In genomic region chr19:1651061-1651547, GRCh38 we compare ENCODE assay signal across 8 cellular contexts. TPM values are rescaled to one million over a fixed set of nuclear protein-coding genes. Genes with fewer than 3 reads are reported as not detected.
DNase-seq lines count a peak whose midpoint lies in the region; ATAC-seq and TF ChIP-seq lines count a peak whose summit lies in the region.

No MANE protein-coding gene starts in this region.

- DNase-seq in PC-3 (no peak), SW480 (ENCODE audit: low spot score) (no peak)
- peak; percentile 74 for DNase-seq in activated naive CD4-positive, alpha-beta T cell treated with anti-CD3 and anti-CD28 coated beads, Interleukin-2, amount 10 ng/mL, durations not matched to agents 7 days and 5 days
- DNase-seq in stimulated activated CD4-positive, alpha-beta T cell treated with anti-CD3 and anti-CD28 coated beads, Interleukin-4, amount 100 ng/mL, for 24 hours, result peak; percentile 60

- H3K4me1 ChIP-seq in PC-3 (ENCODE audit: insufficient read depth, low read length) (no peaks in the 10 kb centered on the region), iPS-20b (ENCODE audit: insufficient read depth, low read length) (peaks cover 3% of the 10 kb centered on the region; the same call in 1 of the 2 replicates)

- no TSS peak for BruUV-seq in PC-3 (replicated peaks; lab: Mats Ljungman, UMichigan)

- H3K27me3 Mint-ChIP-seq in activated naive CD4-positive, alpha-beta T cell treated with anti-CD3 and anti-CD28 coated beads, Interleukin-2, amount 10 ng/mL, durations not matched to agents 7 days and 5 days, result no peaks in the 10 kb centered on the region

- CTCF ChIA-PET in PC-3 (lab: Charles Lee), result no interaction called here
- CTCF ChIA-PET in activated naive CD4-positive, alpha-beta T cell treated with anti-CD3 and anti-CD28 coated beads, Interleukin-2, amount 10 ng/mL, durations not matched to agents 7 days and 5 days (lab: Charles Lee), result interaction anchor here (0.7 to 1.2 kb wide), 4 partner anchors 12 to 90 kb away, joined by 3 read pairs; partner anchors contain the start of gene UQCR11

- H3K27me3 ChIP-seq in PC-3 (ENCODE audit: low read length) (no peaks in the 10 kb centered on the region), iPS-20b (ENCODE audit: insufficient read depth, low read length) (no peaks in the 10 kb centered on the region)

- H3K36me3 ChIP-seq in PC-3 (ENCODE audit: low read depth, low read length) (0 out of 2 replicates have a peak, but pooled peaks cover 5% of the 10 kb centered on the region), iPS-20b (ENCODE audit: insufficient read depth, low read depth, low read length) (peaks cover 42% of the 10 kb centered on the region)

- ATAC-seq in PC-3 (no peak), GM19455 (IDR thresholded peaks at IDR 0.05; ENCODE audit: unreplicated experiment) (no peak), HG03442 (IDR thresholded peaks at IDR 0.05; ENCODE audit: unreplicated experiment) (no peak)

- intact Hi-C loops in PC-3 (cut with micrococcal nuclease), result loop anchor here (5.0 to 10.0 kb wide), 2 partner anchors 44 to 106 kb away; partner anchors contain the start of gene UQCR11

- H3K27ac Mint-ChIP-seq in activated naive CD4-positive, alpha-beta T cell treated with anti-CD3 and anti-CD28 coated beads, Interleukin-2, amount 10 ng/mL, durations not matched to agents 7 days and 5 days, result peak overlapping the region; percentile 92

- H3K9ac ChIP-seq in PC-3 (ENCODE audit: low read length) (peak overlapping the region; percentile 66), iPS-20b (ENCODE audit: low read depth, low read length) (peak overlapping the region; percentile 89)

- peak overlapping the region; percentile 90 for H3K4me3 Mint-ChIP-seq in activated naive CD4-positive, alpha-beta T cell treated with anti-CD3 and anti-CD28 coated beads, Interleukin-2, amount 10 ng/mL, durations not matched to agents 7 days and 5 days

- H3K4me3 ChIP-seq in GM08714 (ENCODE audit: low read length) (peak overlapping the region; percentile 75), PC-3 (ENCODE audit: low read length) (peak overlapping the region; percentile 80), iPS-20b (ENCODE audit: low read length) (peak overlapping the region; percentile 77)

- H3K27ac ChIP-seq in PC-3 (ENCODE audit: low read length) (no peak overlapping the region), iPS-20b (ENCODE audit: low read length) (peak overlapping the region; percentile 69)

- H4K20me1 ChIP-seq in PC-3 (ENCODE audit: low read length), result no peaks in the 10 kb centered on the region

- no peaks in the 10 kb centered on the region for H3K9me3 Mint-ChIP-seq in activated naive CD4-positive, alpha-beta T cell treated with anti-CD3 and anti-CD28 coated beads, Interleukin-2, amount 10 ng/mL, durations not matched to agents 7 days and 5 days

- H3K36me3 Mint-ChIP-seq in activated naive CD4-positive, alpha-beta T cell treated with anti-CD3 and anti-CD28 coated beads, Interleukin-2, amount 10 ng/mL, durations not matched to agents 7 days and 5 days, result no peaks in the 10 kb centered on the region

- 0 out of 2 replicates have a peak overlapping the region, but pooled peaks have one; percentile 26 for H2AFZ ChIP-seq in PC-3 (ENCODE audit: low read length)

- POLR2A ChIA-PET in PC-3 (lab: Charles Lee; ENCODE audit: unreplicated experiment), result no interaction called here

- peaks cover 20% of the 10 kb centered on the region for H3K4me1 Mint-ChIP-seq in activated naive CD4-positive, alpha-beta T cell treated with anti-CD3 and anti-CD28 coated beads, Interleukin-2, amount 10 ng/mL, durations not matched to agents 7 days and 5 days

- no peak for TF ChIP-seq CTCF in PC-3 (conservative IDR thresholded peaks at IDR 0.05; ENCODE audit: low read depth, low read length)

- H3K4me2 ChIP-seq in PC-3 (ENCODE audit: low read length), result peak overlapping the region; percentile 94

- H3K9me3 ChIP-seq in PC-3 (ENCODE audit: low read length), result no peaks in the 10 kb centered on the region
- no peaks in the 10 kb centered on the region for H3K9me3 ChIP-seq in iPS-20b (ENCODE audit: insufficient read depth, low read depth, low read length)

- peaks cover 29% of the 10 kb centered on the region for H3K79me2 ChIP-seq in PC-3 (ENCODE audit: low read length)

- H3F3A ChIP-seq in PC-3 (ENCODE audit: low read length, unreplicated experiment), result no peaks in the 10 kb centered on the region

- no peaks in the 10 kb centered on the region for H3K9me2 ChIP-seq in PC-3 (replicated peaks; ENCODE audit: low read length)

RNA-seq across cellular contexts. Expression of gene TCF3, which starts 1.3 kb away (rescaled TPM):
- total RNA-seq in PC-3 (2014; rRNA removed), result 147 and 196 TPM in 2 replicates

RNA-seq across cellular contexts. Expression of gene UQCR11, which starts 45.8 kb away (rescaled TPM):
- total RNA-seq in PC-3 (2014; rRNA removed), result 148 and 157 TPM in 2 replicates

RNA-seq across cellular contexts. Expression of gene MBD3, which starts 58.4 kb away (rescaled TPM):
- total RNA-seq in PC-3 (2014; rRNA removed), result 131 and 164 TPM in 2 replicates

Comparison
In these comparisons a context has a peak if more than half of its experiments do, and no peak if none do; other contexts are left out.
1. DNase-seq: peak in activated naive CD4-positive, alpha-beta T cell treated with anti-CD3 and anti-CD28 coated beads, Interleukin-2, amount 10 ng/mL, durations not matched to agents 7 days and 5 days (single experiment) and stimulated activated CD4-positive, alpha-beta T cell treated with anti-CD3 and anti-CD28 coated beads, Interleukin-4, amount 100 ng/mL, for 24 hours (single experiment); none in PC-3 (single experiment) and SW480 (single experiment).
2. Peak in every context shown above with its lines, with median percentiles within 50 percentile points of each other: H3K4me3 ChIP-seq.